12 cellular contexts compared by ENCODE assay signal in the genomic region with DNA sequence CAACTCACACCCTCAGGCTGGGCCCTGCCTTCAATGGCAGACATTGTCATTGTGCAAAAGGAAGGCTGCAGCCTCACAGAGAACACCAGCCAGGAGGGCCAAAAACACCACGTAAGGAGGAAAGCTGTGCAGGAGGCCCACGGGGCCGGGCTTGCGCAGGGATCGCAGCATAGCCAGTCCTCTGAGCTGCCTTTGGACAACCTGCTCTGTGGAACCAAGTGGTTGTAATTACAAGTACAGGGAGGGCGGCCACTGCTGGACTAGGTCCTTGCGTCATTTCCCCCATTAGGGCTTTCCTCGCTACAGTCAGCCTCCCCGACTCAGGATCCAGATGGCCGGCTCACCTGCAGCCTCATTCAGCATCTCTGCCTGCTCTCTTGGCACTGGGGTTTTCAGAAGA.
DNase-seq lines count a peak whose midpoint lies in the region; ATAC-seq and TF ChIP-seq lines count a peak whose summit lies in the region.
"Had no signal": no experiment of that assay in that cellular context is flagged by ENCODE, and none has a peak within 500 bp of the region (broad histone marks: within the 10 kb centered on the region; RNA-seq: fewer than 3 reads in every experiment).

No MANE protein-coding gene starts in this region.

- H3K36me3 ChIP-seq in adrenal gland (replicated peaks in 1 of 2): peaks cover 0 to 14% of the 10 kb centered on the region in 2 donors
- H3K36me3 ChIP-seq in BE2C: peaks cover 30% of the 10 kb centered on the region

- H3K9me3 ChIP-seq in adrenal gland (replicated peaks in 1 of 3) (no peaks in the 10 kb centered on the region), BE2C (no peaks in the 10 kb centered on the region)
- H3K9me3 ChIP-seq: MG63 had no signal

- H3K4me1 Mint-ChIP-seq in HFFc6 (ENCODE audit: low read depth): peaks cover 21% of the 10 kb centered on the region
- peaks cover 83% of the 10 kb centered on the region for H3K4me1 Mint-ChIP-seq in stimulated activated memory B cell treated with anti-CD40 and anti-IgM and Interleukin-4, amounts not matched to agents 10 μg/mL and 1 μg/mL and 100 μg/mL, for 72 hours

- 79 to 88% (median 85%) methylated on average over 10 of the region's 10 CpGs for WGBS in adrenal gland, 4 donors

- in situ Hi-C loops in GM13976 (cut with MboI; ENCODE audit: low sequenced_read_pairs, unreplicated experiment): no loop called here

- H3K9me3 Mint-ChIP-seq in HFFc6: no peaks in the 10 kb centered on the region
- H3K9me3 Mint-ChIP-seq in stimulated activated memory B cell treated with anti-CD40 and anti-IgM and Interleukin-4, amounts not matched to agents 10 μg/mL and 1 μg/mL and 100 μg/mL, for 72 hours: no peaks in the 10 kb centered on the region

- H3K4me3 Mint-ChIP-seq in HFFc6: no peak overlapping the region
- H3K4me3 Mint-ChIP-seq in stimulated activated memory B cell treated with anti-CD40 and anti-IgM and Interleukin-4, amounts not matched to agents 10 μg/mL and 1 μg/mL and 100 μg/mL, for 72 hours: no peak overlapping the region

- intact Hi-C loops in adrenal gland (cut with DNase I): no loop called here

- peak overlapping the region; percentile 22; the same call in 1 of the 2 replicates for H3K27ac Mint-ChIP-seq in HFFc6
- H3K27ac Mint-ChIP-seq in stimulated activated memory B cell treated with anti-CD40 and anti-IgM and Interleukin-4, amounts not matched to agents 10 μg/mL and 1 μg/mL and 100 μg/mL, for 72 hours: peak overlapping the region; percentile 82

- peak overlapping the region in 3 of 5 donors; percentile 38 to 82 (median 79) for H3K27ac ChIP-seq in adrenal gland

- TF ChIP-seq POLR2A in adrenal gland (IDR thresholded peaks at IDR 0.05): no peak

- ATAC-seq in stimulated activated memory B cell treated with anti-CD40 and anti-IgM and Interleukin-4, amounts not matched to agents 10 μg/mL and 1 μg/mL and 100 μg/mL, for 72 hours: no peak

- H3K4me1 ChIP-seq in adrenal gland (replicated peaks in 1 of 2) (peaks cover 52 to 89% of the 10 kb centered on the region in 2 donors), BE2C (peaks cover 12% of the 10 kb centered on the region)

- H3K27me3 ChIP-seq in adrenal gland: no peaks in the 10 kb centered on the region
- H3K27me3 ChIP-seq in BE2C: no peaks in the 10 kb centered on the region
- H3K27me3 ChIP-seq: MG63 had no signal

- no peaks in the 10 kb centered on the region for H3K27me3 Mint-ChIP-seq in HFFc6 (ENCODE audit: insufficient read depth)
- no peaks in the 10 kb centered on the region for H3K27me3 Mint-ChIP-seq in stimulated activated memory B cell treated with anti-CD40 and anti-IgM and Interleukin-4, amounts not matched to agents 10 μg/mL and 1 μg/mL and 100 μg/mL, for 72 hours

- H3K4me3 ChIP-seq in adrenal gland: no peak overlapping the region
- no peak overlapping the region for H3K4me3 ChIP-seq in BE2C (ENCODE audit: low read depth, low read length)
- H3K4me3 ChIP-seq: MG63 had no signal

- TF ChIP-seq CTCF in HFFc6 (IDR thresholded peaks at IDR 0.05): no peak
- TF ChIP-seq CTCF in adrenal gland (IDR thresholded peaks at IDR 0.05): no peak
- TF ChIP-seq CTCF in GM13976 (IDR thresholded peaks at IDR 0.05; ENCODE audit: borderline replicate concordance, control extremely low read depth, extremely low read depth, insufficient read depth, missing control alignments): no peak
- TF ChIP-seq CTCF in BE2C (IDR thresholded peaks at IDR 0.05; ENCODE audit: low read depth, low read length): no peak

- peaks cover 10% of the 10 kb centered on the region for H3K36me3 Mint-ChIP-seq in HFFc6 (ENCODE audit: low read depth)
- H3K36me3 Mint-ChIP-seq in stimulated activated memory B cell treated with anti-CD40 and anti-IgM and Interleukin-4, amounts not matched to agents 10 μg/mL and 1 μg/mL and 100 μg/mL, for 72 hours: peaks cover 57% of the 10 kb centered on the region

- DNase-seq in HFFc6 (no peak), adrenal gland (peak in 1 of 7 donors; percentile 84), left kidney (ENCODE audit: low read depth, low spot score) (peak; percentile 42), GM13976 (ENCODE audit: low spot score) (no peak), BE2C (no peak), cortex of kidney (lab: John Stamatoyannopoulos, UW) (no peak)
- DNase-seq: activated naive CD4-positive, alpha-beta T cell; MG63; midbrain; NCI-H446 treated with DMSO at 0.1 percent for 48 hours; SHP77 treated with DMSO at 0.1 percent for 48 hours had no signal
